Comparison of ENCODE assay signal across 26 cellular contexts in genomic region chr13:28129911-28130693, GRCh38. TPM values are rescaled to one million over a fixed set of nuclear protein-coding genes. Genes with fewer than 3 reads are reported as not detected.
A peak's percentile ranks its signal among the peaks of the same experiment; 100 is the strongest.
DNase-seq lines count a peak whose midpoint lies in the region; ATAC-seq, FAIRE-seq and TF ChIP-seq lines count a peak whose summit lies in the region.
"Had no signal": no experiment of that assay in that cellular context is flagged by ENCODE, and none has a peak within 500 bp of the region (broad histone marks: within the 10 kb centered on the region; RNA-seq: fewer than 3 reads in every experiment).

No MANE protein-coding gene starts in this region.

- TF ChIP-seq RAD21 in K562 (CRISPR knock-in tag; conservative IDR thresholded peaks at IDR 0.05 in 1 of 2, IDR thresholded peaks at IDR 0.05 in 1 of 2), result no peak

- no peak overlapping the region for H3K9ac ChIP-seq in K562 (ENCODE audit: insufficient read depth in 1 of 2, low read depth in 2 of 2, low read length in 2 of 2)
- H3K9ac ChIP-seq: KMS-11 had no signal

- TF ChIP-seq CTCF in K562 (IDR thresholded peaks at IDR 0.05 in 2 of 3, conservative IDR thresholded peaks at IDR 0.05 in 1 of 3; ENCODE audit: insufficient read depth in 2 of 3, low read depth in 1 of 3, low read length in 3 of 3) (no peak), fibroblast of villous mesenchyme (IDR thresholded peaks at IDR 0.05; ENCODE audit: insufficient read depth, low read depth, low read length) (no peak), A673 (conservative IDR thresholded peaks at IDR 0.05; ENCODE audit: low read depth, low read length) (no peak), spleen (IDR thresholded peaks at IDR 0.05 in 8 of 11, conservative IDR thresholded peaks at IDR 0.05 in 3 of 11) (no peak)

- no peak for FAIRE-seq in K562 (lab: Jason Lieb, UNC)
- FAIRE-seq: HTR-8/SVneo had no signal

- no TSS peak for BruUV-seq in K562 (replicated peaks; lab: Mats Ljungman, UMichigan)
- BruUV-seq in A673 (replicated peaks; lab: Mats Ljungman, UMichigan), result no TSS peak

- POLR2A ChIA-PET in K562 (lab: Yijun Ruan, JAX) (interaction anchor here (0.6 to 0.9 kb wide), 2 partner anchors 12 to 50 kb away, joined by 3 to 5 read pairs; no protein-coding TSS in a partner anchor), A673 (lab: Charles Lee; ENCODE audit: low non-redundant PET) (no interaction called here)

- ATAC-seq in K562, result peak; percentile 53
- ATAC-seq: Right ventricle myocardium inferior had no signal

- TF ChIP-seq POLR2A in K562 (conservative IDR thresholded peaks at IDR 0.05) (no peak), spleen (IDR thresholded peaks at IDR 0.05) (no peak)

- H3K9me3 ChIP-seq in K562 (replicated peaks; ENCODE audit: control insufficient read depth, insufficient read depth, low read depth, low read length) (no peaks in the 10 kb centered on the region), A673 (ENCODE audit: low read depth, low read length, poor library complexity, severe bottlenecking) (no peaks in the 10 kb centered on the region), spleen (no peaks in the 10 kb centered on the region)
- H3K9me3 ChIP-seq: HAP-1, SJCRH30 had no signal

- H2AFZ ChIP-seq in K562 (ENCODE audit: low read depth, low read length), result 0 out of 2 replicates have a peak overlapping the region, but pooled peaks have one; percentile 10
- H2AFZ ChIP-seq: PC-9 had no signal

- CTCF ChIA-PET in K562 (lab: Yijun Ruan, JAX; ENCODE audit: low intra/inter-chr PET ratio) (no interaction called here), A673 (lab: Charles Lee) (no interaction called here)

- H3K27me3 ChIP-seq in K562 (ENCODE audit: control insufficient read depth in 2 of 2, insufficient read depth in 2 of 2, low read length in 2 of 2), result no peaks in the 10 kb centered on the region
- no peaks in the 10 kb centered on the region for H3K27me3 ChIP-seq in A673 (replicated peaks; ENCODE audit: insufficient read depth, low read depth, low read length, poor library complexity)
- H3K27me3 ChIP-seq in spleen (replicated peaks in 1 of 7), result no peaks in the 10 kb centered on the region
- H3K27me3 ChIP-seq: SJCRH30 had no signal

- H4K20me1 ChIP-seq in K562 (replicated peaks; ENCODE audit: control insufficient read depth, insufficient read depth, low read length), result no peaks in the 10 kb centered on the region

- H3K4me3 ChIP-seq in K562 (no peak overlapping the region), fibroblast of villous mesenchyme (ENCODE audit: low read depth, low read length) (no peak overlapping the region), A673 (ENCODE audit: low read depth, low read length, poor library complexity, severe bottlenecking) (no peak overlapping the region), spleen (no peak overlapping the region)
- H3K4me3 ChIP-seq: HAP-1, PC-9, SJCRH30 had no signal

- WGBS in K562 (ENCODE audit: insufficient coverage, low coverage, missing lambda C conversion rate), result 21% methylated on average over 5 of the region's 5 CpGs
- WGBS in spleen, 5 donors, result 71 to 89% (median 78%) methylated on average over 5 of the region's 5 CpGs

- H3K27ac ChIP-seq in K562 (ENCODE audit: extremely low read depth, low read depth, low read length) (no peak overlapping the region), A673 (ENCODE audit: low read depth, low read length, poor library complexity, severe bottlenecking) (no peak overlapping the region), spleen (no peak overlapping the region)
- H3K27ac ChIP-seq: 22Rv1, KMS-11, PC-9, SJCRH30 had no signal

- intact Hi-C loops in K562 (cut with micrococcal nuclease), result loop anchor here (10.0 kb wide), 1 partner anchor 165 kb away; no protein-coding TSS in a partner anchor
- intact Hi-C loops in A673 (cut with micrococcal nuclease; ENCODE audit: unreplicated experiment), result no loop called here
- intact Hi-C loops in spleen (cut with DNase I; ENCODE audit: low total_unique reads), result no loop called here

- no peaks in the 10 kb centered on the region for H3K79me2 ChIP-seq in K562 (ENCODE audit: control insufficient read depth, insufficient read depth, low read length)

- H3K4me1 ChIP-seq in K562 (replicated peaks in 1 of 2; ENCODE audit: control insufficient read depth in 2 of 2, insufficient read depth in 2 of 2, low read length in 2 of 2), result no peaks in the 10 kb centered on the region
- H3K4me1 ChIP-seq in A673 (ENCODE audit: insufficient read depth, low read length, poor library complexity, severe bottlenecking), result no peaks in the 10 kb centered on the region
- no peaks in the 10 kb centered on the region for H3K4me1 ChIP-seq in spleen
- H3K4me1 ChIP-seq: HAP-1, SJCRH30 had no signal

- no peak for TF ChIP-seq EP300 in K562 (IDR thresholded peaks at IDR 0.05; ENCODE audit: low read length)

- no peak overlapping the region for H3K4me2 ChIP-seq in K562 (ENCODE audit: insufficient read depth, low read length)
- H3K4me2 ChIP-seq: KMS-11, PC-9 had no signal

- in situ Hi-C loops in K562 (cut with MboI), result no loop called here

- DNase-seq in DMS 273 (lab: John Stamatoyannopoulos, UW; ENCODE audit: unreplicated experiment), result peak; percentile 5
- no peak for DNase-seq in DMS 273 treated with DMSO at 0.1 percent for 48 hours (lab: John Stamatoyannopoulos, UW)
- no peak for DNase-seq in K562 (ENCODE audit: extremely low read depth in 1 of 4, low spot score in 3 of 4)
- peak; percentile 16 for DNase-seq in fibroblast of villous mesenchyme (ENCODE audit: low read depth)
- DNase-seq in NCI-H1694 (lab: John Stamatoyannopoulos, UW), result no peak
- DNase-seq in A673 (ENCODE audit: low spot score), result no peak
- no peak for DNase-seq in spleen
- DNase-seq: ACHN; Calu3; GOT3; HFFc6; MM.1S; NCI-H2029 treated with DMSO at 0.1 percent for 48 hours; NCI-H446 treated with DMSO at 0.1 percent for 48 hours; NCI-H526; NCI-H82; NK-92 treated with Interleukin-12 subunit alpha and Interleukin-12 subunit beta, amount 100 ng/mL, for 24 hours; PC-9; SJCRH30 had no signal

- no peaks in the 10 kb centered on the region for H3K36me3 ChIP-seq in K562 (ENCODE audit: control insufficient read depth, insufficient read depth, low read length)
- H3K36me3 ChIP-seq in A673 (ENCODE audit: insufficient read depth, low read length, poor library complexity, severe bottlenecking), result no peaks in the 10 kb centered on the region
- no peaks in the 10 kb centered on the region for H3K36me3 ChIP-seq in spleen
- H3K36me3 ChIP-seq: HAP-1, SJCRH30 had no signal

- no peaks in the 10 kb centered on the region for H3K9me1 ChIP-seq in K562 (ENCODE audit: control insufficient read depth, insufficient read depth, low read length)

TF ChIP-seq in K562, 482 proteins besides CTCF, POLR2A, EP300 and RAD21 (continues in another document):
- no peak for TF ChIP-seq USF2 (CRISPR knock-in tag; IDR thresholded peaks at IDR 0.05)
- no peak for TF ChIP-seq EHMT2 (IDR thresholded peaks at IDR 0.05)

RNA-seq across cellular contexts. Expression of gene PAN3, which starts 8.2 kb away (rescaled TPM):
- total RNA-seq in K562 (2011; cell fraction: chromatin; rRNA removed; ENCODE audit: low replicate concordance), result 33.0 and 65.7 TPM in 2 replicates
- 13.7 and 18.9 TPM in 2 replicates for total RNA-seq in K562 (2011; cell fraction: nucleolus; rRNA removed)
- 28.7 and 32.1 TPM in 2 replicates for total RNA-seq in K562 (2011; cell fraction: nucleoplasm; rRNA removed)
- total RNA-seq in K562 (2014; rRNA removed) (7.2 and 8.5 TPM in 2 replicates), K562 (2014; rRNA removed; fragmentation: Illumina TruSeq; extraction: Trizol) (12.1 and 14.2 TPM in 2 replicates), K562 (2015; rRNA removed; fragmentation: Illumina TruSeq; extraction: Trizol) (10.4 and 12.3 TPM in 2 replicates), K562 (2021) (17.0 and 19.9 TPM in 2 replicates), fibroblast of villous mesenchyme (19.0 and 19.9 TPM in 2 replicates), A673 (2021) (41.5 and 46.1 TPM in 2 replicates), spleen (10 to 100 TPM; 56.5 to 85.8 (median 78.0) TPM)
- polyA plus RNA-seq in K562 (2011; rRNA removed) (14.3 and 16.6 TPM in 2 replicates), K562 (2014; fragmentation: Illumina TruSeq; extraction: Trizol) (8.8 and 10.1 TPM in 2 replicates), K562 (2014; fragmentation: Nextera tagmentation; extraction: Ambion mirVana) (10 to 100 TPM in 1 of 2 experiments, 1 to 10 TPM in 1; 9.3 to 11.6 TPM), K562 (2014; rRNA removed) (7.8 and 8.3 TPM in 2 replicates), spleen (10 to 100 TPM; 18.4 to 30.2 (median 23.5) TPM)
- 5.3 and 8.3 TPM in 2 replicates for polyA plus RNA-seq in K562 (2011; cell fraction: cytosol; rRNA removed)
- polyA plus RNA-seq in K562 (2011; cell fraction: nucleus; rRNA removed), result 18.7 and 20.3 TPM in 2 replicates
- polyA plus RNA-seq in K562 (2012), result 7.8 and 8.0 TPM in 2 replicates
- polyA minus RNA-seq in K562 (2011; rRNA and poly(A)+ RNA removed), result 50.8 and 52.0 TPM in 2 replicates
- 13.2 and 17.2 TPM in 2 replicates for polyA minus RNA-seq in K562 (2011; cell fraction: cytosol; rRNA and poly(A)+ RNA removed)
- polyA minus RNA-seq in K562 (2011; cell fraction: nucleus; rRNA and poly(A)+ RNA removed), result 22.5 and 33.0 TPM in 2 replicates

RNA-seq across cellular contexts. Expression of gene FLT3, which starts 29.7 kb away (rescaled TPM):
- total RNA-seq in K562 (2011; cell fraction: chromatin; rRNA removed; ENCODE audit: low replicate concordance), result not detected in 2 replicates
- not detected in 2 replicates for total RNA-seq in K562 (2011; cell fraction: nucleolus; rRNA removed)
- total RNA-seq in K562 (2011; cell fraction: nucleoplasm; rRNA removed), result not detected in 2 replicates
- not detected in 2 replicates for total RNA-seq in K562 (2014; rRNA removed)
- total RNA-seq in K562 (2014; rRNA removed; fragmentation: Illumina TruSeq; extraction: Trizol), result not detected in 2 replicates
- not detected in 2 replicates for total RNA-seq in K562 (2015; rRNA removed; fragmentation: Illumina TruSeq; extraction: Trizol)
- not detected in 2 replicates for total RNA-seq in K562 (2021)
- polyA plus RNA-seq in K562 (2011; rRNA removed), result not detected in 2 replicates
- polyA plus RNA-seq in K562 (2011; cell fraction: cytosol; rRNA removed), result not detected in 2 replicates
- polyA plus RNA-seq in K562 (2011; cell fraction: nucleus; rRNA removed), result not detected in 2 replicates
- not detected in 2 replicates for polyA plus RNA-seq in K562 (2012)
- polyA plus RNA-seq in K562 (2014; fragmentation: Illumina TruSeq; extraction: Trizol), result not detected in 2 replicates
- polyA plus RNA-seq in K562 (2014; fragmentation: Nextera tagmentation; extraction: Ambion mirVana), result not detected
- polyA plus RNA-seq in K562 (2014; rRNA removed), result not detected in 2 replicates
- not detected in 2 replicates for polyA minus RNA-seq in K562 (2011; rRNA and poly(A)+ RNA removed)
- polyA minus RNA-seq in K562 (2011; cell fraction: cytosol; rRNA and poly(A)+ RNA removed), result not detected in 2 replicates
- not detected in 2 replicates for polyA minus RNA-seq in K562 (2011; cell fraction: nucleus; rRNA and poly(A)+ RNA removed)
- not detected in 2 replicates for total RNA-seq in fibroblast of villous mesenchyme
- total RNA-seq in A673 (2021), result 0.15 and 0.22 TPM in 2 replicates
- 10 to 100 TPM in 1 of 7 donors, 1 to 10 TPM in 6; 2.4 to 10.1 (median 6.0) TPM for total RNA-seq in spleen
- polyA plus RNA-seq in spleen, result 1 to 10 TPM; 1.0 to 2.1 (median 1.9) TPM
- total RNA-seq: Calu3, HFFc6, PC-9, Right ventricle myocardium inferior, RPMI7951, SJCRH30 had no signal
- polyA plus RNA-seq: BJ had no signal

Comparison
In these comparisons a context has a peak if more than half of its experiments do, and no peak if none do; other contexts are left out.
1. DNase-seq: peak in DMS 273 (single experiment) and fibroblast of villous mesenchyme (single experiment); none in DMS 273 treated with DMSO at 0.1 percent for 48 hours (single experiment), K562 (0 of 4), NCI-H1694 (single experiment), A673 (single experiment) and spleen (single experiment).